9 cellular contexts compared by ENCODE assay signal in the genomic region with DNA sequence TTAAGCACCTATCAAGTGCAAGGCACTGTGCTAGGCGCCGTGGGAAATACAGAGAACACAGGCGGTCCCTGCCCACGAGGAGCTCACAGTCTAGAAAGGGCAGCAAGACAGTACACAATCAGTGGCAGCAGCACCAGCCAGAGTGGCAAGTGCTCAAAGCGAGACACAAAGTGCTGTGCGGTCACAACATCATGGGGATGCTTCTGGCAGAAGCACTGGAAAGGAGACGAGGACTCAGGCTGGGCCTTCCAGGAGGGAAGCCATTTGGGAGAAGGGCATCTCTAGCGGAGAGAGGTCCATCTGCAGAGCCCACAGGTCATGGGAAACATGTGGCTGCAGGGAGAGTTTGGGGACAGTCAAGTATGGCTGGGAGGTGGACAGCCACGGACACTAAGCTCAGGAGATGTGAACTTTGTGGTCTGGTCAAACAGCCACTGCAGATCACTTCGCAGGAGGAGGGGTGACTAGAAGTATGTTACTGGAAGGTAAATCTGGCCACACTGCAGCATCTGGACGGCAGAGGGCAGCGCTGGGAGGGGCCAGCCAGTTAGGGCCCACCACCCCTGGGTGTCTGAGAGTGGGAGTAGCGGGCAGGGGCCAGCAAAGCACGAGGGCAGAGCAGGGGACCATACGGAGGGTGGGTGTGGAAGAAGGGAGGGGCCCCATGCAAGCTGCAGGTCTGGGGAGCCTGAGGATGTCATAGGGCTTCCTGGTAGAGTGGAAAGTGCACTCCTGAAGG.
DNase-seq lines count a peak whose midpoint lies in the region; ATAC-seq and TF ChIP-seq lines count a peak whose summit lies in the region.
"Had no signal": no experiment of that assay in that cellular context is flagged by ENCODE, and none has a peak within 500 bp of the region (broad histone marks: within the 10 kb centered on the region; RNA-seq: fewer than 3 reads in every experiment).

No MANE protein-coding gene starts in this region.

- DNase-seq in DMS53 (lab: John Stamatoyannopoulos, UW) (peak; percentile 29), DMS53 treated with DMSO at 0.1 percent for 48 hours (lab: John Stamatoyannopoulos, UW; ENCODE audit: unreplicated experiment) (no peak), fibroblast of mammary gland (ENCODE audit: low read depth) (no peak), lower leg skin (ENCODE audit: low spot score in 2 of 2) (no peak), NCI-H146 treated with DMSO at 0.1 percent for 48 hours (lab: John Stamatoyannopoulos, UW; ENCODE audit: unreplicated experiment) (no peak), hypothalamus (lab: John Stamatoyannopoulos, UW) (no peak)
- DNase-seq: cortex of kidney had no signal

- peak; percentile 21; the same call in 1 of the 3 replicates for ATAC-seq in SK-N-SH treated with all-trans-retinoic acid at 6 μM for 48 hours

- intact Hi-C loops in lower leg skin (cut with DNase I; ENCODE audit: low total_unique reads), result no loop called here

- peak overlapping the region in 17 of 21 experiments; percentile 13 to 90 (median 84) for H3K27ac ChIP-seq in skin epidermis

- TF ChIP-seq CTCF in fibroblast of mammary gland (conservative IDR thresholded peaks at IDR 0.05; ENCODE audit: control insufficient read depth, insufficient read depth, low read depth, low read length) (peak; percentile 40), lower leg skin (IDR thresholded peaks at IDR 0.05) (no peak)

- TF ChIP-seq POLR2A in lower leg skin (IDR thresholded peaks at IDR 0.05), result no peak

- H3K4me3 ChIP-seq in fibroblast of mammary gland (ENCODE audit: control insufficient read depth, low read depth, low read length) (no peak overlapping the region), skin epidermis (no peak overlapping the region), lower leg skin (ENCODE audit: low read depth, poor library complexity, severe bottlenecking) (no peak overlapping the region)

- 81 to 84% methylated on average over 15 of the region's 15 CpGs for WGBS in lower leg skin, 2 donors

TF ChIP-seq in SK-N-SH treated with all-trans-retinoic acid at 6 μM for 48 hours, 23 proteins besides CTCF, POLR2A, EP300 and RAD21:
- no peak for TF ChIP-seq ZNF8 (CRISPR knock-in tag; IDR thresholded peaks at IDR 0.05)
- no peak for TF ChIP-seq CSDC2 (CRISPR knock-in tag; IDR thresholded peaks at IDR 0.05)
- no peak for TF ChIP-seq TCF4 (CRISPR knock-in tag; IDR thresholded peaks at IDR 0.05; ENCODE audit: borderline replicate concordance)
- TF ChIP-seq RARB (CRISPR knock-in tag; IDR thresholded peaks at IDR 0.05), result no peak
- TF ChIP-seq TOX (CRISPR knock-in tag; IDR thresholded peaks at IDR 0.05; ENCODE audit: borderline replicate concordance), result no peak
- no peak for TF ChIP-seq BACH2 (CRISPR knock-in tag; IDR thresholded peaks at IDR 0.05; ENCODE audit: borderline replicate concordance)
- TF ChIP-seq, protein P1, sequence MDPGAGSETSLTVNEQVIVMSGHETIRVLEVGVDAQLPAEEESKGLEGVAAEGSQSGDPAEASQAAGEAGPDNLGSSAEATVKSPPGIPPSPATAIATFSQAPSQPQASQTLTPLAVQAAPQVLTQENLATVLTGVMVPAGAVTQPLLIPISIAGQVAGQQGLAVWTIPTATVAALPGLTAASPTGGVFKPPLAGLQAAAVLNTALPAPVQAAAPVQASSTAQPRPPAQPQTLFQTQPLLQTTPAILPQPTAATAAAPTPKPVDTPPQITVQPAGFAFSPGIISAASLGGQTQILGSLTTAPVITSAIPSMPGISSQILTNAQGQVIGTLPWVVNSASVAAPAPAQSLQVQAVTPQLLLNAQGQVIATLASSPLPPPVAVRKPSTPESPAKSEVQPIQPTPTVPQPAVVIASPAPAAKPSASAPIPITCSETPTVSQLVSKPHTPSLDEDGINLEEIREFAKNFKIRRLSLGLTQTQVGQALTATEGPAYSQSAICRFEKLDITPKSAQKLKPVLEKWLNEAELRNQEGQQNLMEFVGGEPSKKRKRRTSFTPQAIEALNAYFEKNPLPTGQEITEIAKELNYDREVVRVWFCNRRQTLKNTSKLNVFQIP (CRISPR knock-in tag; IDR thresholded peaks at IDR 0.05; ENCODE audit: borderline replicate concordance, low read depth), result no peak
- TF ChIP-seq GLIS3 (CRISPR knock-in tag; IDR thresholded peaks at IDR 0.05), result no peak
- no peak for TF ChIP-seq OSR1 (CRISPR knock-in tag; IDR thresholded peaks at IDR 0.05)
- no peak for TF ChIP-seq ESRRG (CRISPR knock-in tag; IDR thresholded peaks at IDR 0.05)
- TF ChIP-seq ZNF70 (CRISPR knock-in tag; IDR thresholded peaks at IDR 0.05), result no peak
- TF ChIP-seq SNAI2 (CRISPR knock-in tag; IDR thresholded peaks at IDR 0.05), result no peak
- no peak for TF ChIP-seq ISL1 (CRISPR knock-in tag; IDR thresholded peaks at IDR 0.05)
- TF ChIP-seq, protein P2, sequence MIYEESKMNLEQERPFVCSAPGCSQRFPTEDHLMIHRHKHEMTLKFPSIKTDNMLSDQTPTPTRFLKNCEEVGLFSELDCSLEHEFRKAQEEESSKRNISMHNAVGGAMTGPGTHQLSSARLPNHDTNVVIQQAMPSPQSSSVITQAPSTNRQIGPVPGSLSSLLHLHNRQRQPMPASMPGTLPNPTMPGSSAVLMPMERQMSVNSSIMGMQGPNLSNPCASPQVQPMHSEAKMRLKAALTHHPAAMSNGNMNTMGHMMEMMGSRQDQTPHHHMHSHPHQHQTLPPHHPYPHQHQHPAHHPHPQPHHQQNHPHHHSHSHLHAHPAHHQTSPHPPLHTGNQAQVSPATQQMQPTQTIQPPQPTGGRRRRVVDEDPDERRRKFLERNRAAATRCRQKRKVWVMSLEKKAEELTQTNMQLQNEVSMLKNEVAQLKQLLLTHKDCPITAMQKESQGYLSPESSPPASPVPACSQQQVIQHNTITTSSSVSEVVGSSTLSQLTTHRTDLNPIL (CRISPR knock-in tag; IDR thresholded peaks at IDR 0.05; ENCODE audit: low read depth), result no peak
- TF ChIP-seq ZNF565 (CRISPR knock-in tag; conservative IDR thresholded peaks at IDR 0.05; ENCODE audit: low read depth), result no peak
